ENCODE assay signal across 28 cellular contexts in the genomic region with DNA sequence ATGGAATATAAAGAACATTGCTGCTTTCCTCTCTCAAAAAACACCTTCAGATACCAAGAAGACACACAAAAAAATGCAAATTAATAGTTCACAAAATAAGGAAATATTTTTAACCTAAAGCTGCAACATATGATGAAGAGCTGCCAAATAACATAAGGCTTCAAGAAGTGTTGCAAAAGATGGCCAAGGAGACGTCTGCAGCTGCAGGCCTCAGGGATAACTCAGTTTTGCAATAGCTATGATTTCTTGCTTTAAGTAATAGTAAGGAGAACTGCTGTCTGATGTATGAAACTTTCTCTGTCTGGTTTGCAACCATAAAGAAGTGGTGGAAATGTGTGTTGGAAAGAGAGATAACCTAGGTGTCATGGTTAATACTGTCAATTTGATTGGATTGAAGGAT.
"Had no signal": no experiment of that assay in that cellular context is flagged by ENCODE, and none has a peak within 500 bp of the region (broad histone marks: within the 10 kb centered on the region; RNA-seq: fewer than 3 reads in every experiment).

No MANE protein-coding gene starts in this region.

- H3K27me3 ChIP-seq: ascending aorta, SJSA1 had no signal

- ATAC-seq: activated CD8-positive, alpha-beta T cell treated with anti-CD3 and anti-CD28 coated beads for 36 hours; activated T-cell treated with anti-CD3 and anti-CD28 coated beads, Interleukin-2, amount 50 U/mL, for 72 hours; activated T-helper 17 cell treated with anti-CD3 and anti-CD28 coated beads, Interleukin-2, amount 50 U/mL, for 72 hours had no signal

- H3K9me3 ChIP-seq: SK-N-SH had no signal

- H3K27ac ChIP-seq: ascending aorta, coronary artery, KMS-11, PC-9, RWPE1, SJSA1 had no signal

- H3K4me1 Mint-ChIP-seq: activated CD4-positive, alpha-beta T cell treated with anti-CD3 and anti-CD28 coated beads, Interleukin-2, amount 10 ng/mL, durations not matched to agents 24 days and 14 days; activated naive CD8-positive, alpha-beta T cell treated with anti-CD3 and anti-CD28 coated beads for 36 hours; activated T-helper 17 cell treated with anti-CD3 and anti-CD28 coated beads, Interleukin-2, amount 50 U/mL, for 72 hours had no signal

- H3K36me3 Mint-ChIP-seq: activated naive CD8-positive, alpha-beta T cell treated with anti-CD3 and anti-CD28 coated beads for 36 hours had no signal

- H3K9me3 Mint-ChIP-seq: activated CD4-positive, alpha-beta T cell treated with anti-CD3 and anti-CD28 coated beads, Interleukin-2, amount 10 ng/mL, durations not matched to agents 24 days and 14 days; activated CD8-positive, alpha-beta T cell treated with anti-CD3 and anti-CD28 coated beads for 36 hours; activated naive CD8-positive, alpha-beta T cell treated with anti-CD3 and anti-CD28 coated beads for 36 hours; activated T-helper 17 cell treated with anti-CD3 and anti-CD28 coated beads, Interleukin-2, amount 50 U/mL, for 72 hours had no signal

- H3K27ac Mint-ChIP-seq: activated CD4-positive, alpha-beta T cell treated with anti-CD3 and anti-CD28 coated beads, Interleukin-2, amount 10 ng/mL, durations not matched to agents 24 days and 14 days; activated CD8-positive, alpha-beta T cell treated with anti-CD3 and anti-CD28 coated beads for 36 hours; activated naive CD8-positive, alpha-beta T cell treated with anti-CD3 and anti-CD28 coated beads for 36 hours; activated T-cell treated with anti-CD3 and anti-CD28 coated beads, Interleukin-2, amount 50 U/mL, for 72 hours; activated T-helper 17 cell treated with anti-CD3 and anti-CD28 coated beads, Interleukin-2, amount 50 U/mL, for 72 hours had no signal

- H3K27me3 Mint-ChIP-seq: activated CD4-positive, alpha-beta T cell treated with anti-CD3 and anti-CD28 coated beads, Interleukin-2, amount 10 ng/mL, durations not matched to agents 24 days and 14 days; activated CD8-positive, alpha-beta T cell treated with anti-CD3 and anti-CD28 coated beads for 36 hours; activated naive CD8-positive, alpha-beta T cell treated with anti-CD3 and anti-CD28 coated beads for 36 hours; activated T-helper 17 cell treated with anti-CD3 and anti-CD28 coated beads, Interleukin-2, amount 50 U/mL, for 72 hours had no signal

- H3K4me3 Mint-ChIP-seq: activated CD4-positive, alpha-beta T cell treated with anti-CD3 and anti-CD28 coated beads, Interleukin-2, amount 10 ng/mL, durations not matched to agents 24 days and 14 days; activated CD8-positive, alpha-beta T cell treated with anti-CD3 and anti-CD28 coated beads for 36 hours; activated naive CD8-positive, alpha-beta T cell treated with anti-CD3 and anti-CD28 coated beads for 36 hours; activated T-cell treated with anti-CD3 and anti-CD28 coated beads, Interleukin-2, amount 50 U/mL, for 72 hours; activated T-helper 17 cell treated with anti-CD3 and anti-CD28 coated beads, Interleukin-2, amount 50 U/mL, for 72 hours had no signal

- H3K4me1 ChIP-seq: ascending aorta, SJSA1 had no signal

- DNase-seq: activated CD4-positive, alpha-beta T cell treated with anti-CD3 and anti-CD28 coated beads, Interleukin-2, amount 10 ng/mL, durations not matched to agents 24 days and 14 days; activated CD4-positive, alpha-beta T cell treated with anti-CD3 and anti-CD28 coated beads, Interleukin-2, amount 50 U/mL, for 4 hours; activated CD8-positive, alpha-beta T cell treated with anti-CD3 and anti-CD28 coated beads for 36 hours; activated effector memory CD4-positive, alpha-beta T cell treated with anti-CD3 and anti-CD28 coated beads, Interleukin-2, amount 50 U/mL, for 16 hours; activated naive CD4-positive, alpha-beta T cell; activated naive CD4-positive, alpha-beta T cell treated with anti-CD3 and anti-CD28 coated beads, Interleukin-2, amount 50 U/mL, for 16 hours; activated naive CD8-positive, alpha-beta T cell treated with anti-CD3 and anti-CD28 coated beads for 36 hours; activated T-cell treated with anti-CD3 and anti-CD28 coated beads, Interleukin-2, amount 50 U/mL, for 1 hour; activated T-cell treated with anti-CD3 and anti-CD28 coated beads, Interleukin-2, amount 50 U/mL, for 72 hours; amygdala; NCI-H1092; NCI-H1436 treated with DMSO at 0.1 percent for 48 hours; NCI-H1694 treated with DMSO at 0.1 percent for 48 hours; NCI-H2029 treated with DMSO at 0.1 percent for 48 hours; NCI-H2107; NCI-H2171; NCI-H345; NCI-H524 treated with DMSO at 0.1 percent for 48 hours; PC-9; Right ventricle myocardium superior; SK-N-SH; T1000 had no signal

- H3K4me3 ChIP-seq: ascending aorta, coronary artery, PC-9, SJSA1 had no signal

- H3K36me3 ChIP-seq: ascending aorta, SJSA1 had no signal
